Comparison of ENCODE assay signal across 1 cellular context in genomic region chr12:110579239-110579888, GRCh38.
TF ChIP-seq lines count a peak whose summit lies in the region.

No MANE protein-coding gene starts in this region.

TF ChIP-seq in HepG2, 621 proteins besides CTCF, POLR2A, EP300 and RAD21:
- TF ChIP-seq ZNF407 (CRISPR knock-in tag; IDR thresholded peaks at IDR 0.05; ENCODE audit: not compliant biosample characterization) (no peak), ZNF629 (CRISPR knock-in tag; conservative IDR thresholded peaks at IDR 0.05) (no peak), JUN (CRISPR knock-in tag; IDR thresholded peaks at IDR 0.05) (no peak), HNRNPH1 (optimal IDR thresholded peaks at IDR 0.05; ENCODE audit: low read depth, low read length) (no peak), ZNF44 (CRISPR knock-in tag; IDR thresholded peaks at IDR 0.05) (no peak), SMYD3 (CRISPR knock-in tag; IDR thresholded peaks at IDR 0.05) (no peak), ZNF10 (CRISPR knock-in tag; IDR thresholded peaks at IDR 0.05; ENCODE audit: borderline replicate concordance, low read depth) (no peak), TOPORS (CRISPR knock-in tag; IDR thresholded peaks at IDR 0.05) (no peak), ZNF337 (CRISPR knock-in tag; IDR thresholded peaks at IDR 0.05; ENCODE audit: borderline replicate concordance, low read depth) (no peak), RBM39 (IDR thresholded peaks at IDR 0.05; ENCODE audit: low read depth, low read length, poor library complexity, severe bottlenecking) (no peak), TP53 (CRISPR knock-in tag; conservative IDR thresholded peaks at IDR 0.05) (no peak), SOX13 (IDR thresholded peaks at IDR 0.05) (no peak), SOX13 (CRISPR knock-in tag; conservative IDR thresholded peaks at IDR 0.05 in 1 of 2, IDR thresholded peaks at IDR 0.05 in 1 of 2) (no peak), REXO4 (CRISPR knock-in tag; IDR thresholded peaks at IDR 0.05; ENCODE audit: borderline replicate concordance) (no peak), ATF4 (CRISPR knock-in tag; IDR thresholded peaks at IDR 0.05) (no peak), ATRX (CRISPR knock-in tag; IDR thresholded peaks at IDR 0.05; ENCODE audit: borderline replicate concordance) (no peak), MYC (CRISPR knock-in tag; IDR thresholded peaks at IDR 0.05; ENCODE audit: borderline replicate concordance) (no peak), U2AF2 (IDR thresholded peaks at IDR 0.05; ENCODE audit: low read depth, low read length) (no peak), SOX6 (IDR thresholded peaks at IDR 0.05) (no peak), SOX6 (CRISPR knock-in tag; IDR thresholded peaks at IDR 0.05) (no peak), ZNF605 (CRISPR knock-in tag; IDR thresholded peaks at IDR 0.05) (no peak)
